In genomic region chr7:26191233-26191973, GRCh38 we compare ENCODE assay signal across 20 cellular contexts. TPM values are rescaled to one million over a fixed set of nuclear protein-coding genes. Genes with fewer than 3 reads are reported as not detected.
DNase-seq lines count a peak whose midpoint lies in the region; ATAC-seq and TF ChIP-seq lines count a peak whose summit lies in the region.
"Had no signal": no experiment of that assay in that cellular context is flagged by ENCODE, and none has a peak within 500 bp of the region (broad histone marks: within the 10 kb centered on the region; RNA-seq: fewer than 3 reads in every experiment).

No MANE protein-coding gene starts in this region.

- intact Hi-C loops in activated naive CD4-positive, alpha-beta T cell treated with anti-CD3 and anti-CD28 coated beads for 36 hours (cut with micrococcal nuclease), result no loop called here

- TF ChIP-seq RAD21 in SK-N-SH (IDR thresholded peaks at IDR 0.05; ENCODE audit: low read length), result no peak

- no peak overlapping the region for H3K9ac ChIP-seq in SK-N-SH

- no peaks in the 10 kb centered on the region for H3K9me3 ChIP-seq in SK-N-SH
- H3K9me3 ChIP-seq: ascending aorta, uterus had no signal

- H3K4me1 ChIP-seq in SK-N-SH (ENCODE audit: control insufficient read depth in 1 of 2, insufficient read depth in 2 of 2, low read depth in 1 of 2, low read length in 1 of 2), result peaks cover 22 to 29% of the 10 kb centered on the region in 2 experiments

- CTCF ChIA-PET in activated naive CD4-positive, alpha-beta T cell treated with anti-CD3 and anti-CD28 coated beads for 36 hours (lab: Charles Lee), result interaction anchor here (0.7 to 2.2 kb wide), 7 partner anchors 9 to 174 kb away, joined by 3 to 18 read pairs (median 5); partner anchors contain the start of gene NFE2L3
- CTCF ChIA-PET in SK-N-SH (lab: Yijun Ruan, JAX), result interaction anchor here (0.9 to 11.3 kb wide), 14 partner anchors 8 to 298 kb away, joined by 3 to 260 read pairs (median 4); partner anchors contain the start of gene NFE2L3

- H3K4me2 ChIP-seq in SK-N-SH, result no peak overlapping the region

- no peaks in the 10 kb centered on the region for H3K9me3 Mint-ChIP-seq in activated naive CD4-positive, alpha-beta T cell treated with anti-CD3 and anti-CD28 coated beads for 36 hours
- no peaks in the 10 kb centered on the region for H3K9me3 Mint-ChIP-seq in central memory CD8-positive, alpha-beta T cell
- H3K9me3 Mint-ChIP-seq in stimulated activated effector memory CD8-positive, alpha-beta T cell treated with anti-CD3 and anti-CD28 coated beads, Interleukin-12 subunit alpha, Interleukin-12 subunit beta, amount 100 ng/mL, for 72 hours, result no peaks in the 10 kb centered on the region
- H3K9me3 Mint-ChIP-seq: activated B cell treated with CpG ODN at 0.5 μM for 24 hours; stimulated activated naive B cell treated with anti-CD40 and anti-IgM and Interleukin-4, amounts not matched to agents 10 μg/mL and 1 μg/mL and 100 μg/mL, for 72 hours had no signal

- peaks cover 98% of the 10 kb centered on the region for H4K20me1 ChIP-seq in SK-N-SH (ENCODE audit: insufficient read depth)

- peaks cover 78% of the 10 kb centered on the region for H3K36me3 Mint-ChIP-seq in activated naive CD4-positive, alpha-beta T cell treated with anti-CD3 and anti-CD28 coated beads for 36 hours (ENCODE audit: low read depth)
- H3K36me3 Mint-ChIP-seq in central memory CD8-positive, alpha-beta T cell (ENCODE audit: insufficient read depth), result peaks cover 96% of the 10 kb centered on the region
- peaks cover 100% of the 10 kb centered on the region for H3K36me3 Mint-ChIP-seq in stimulated activated effector memory CD8-positive, alpha-beta T cell treated with anti-CD3 and anti-CD28 coated beads, Interleukin-12 subunit alpha, Interleukin-12 subunit beta, amount 100 ng/mL, for 72 hours

- POLR2A ChIA-PET in SK-N-SH (lab: Yijun Ruan, JAX), result interaction anchor here (1.0 to 2.5 kb wide), 3 partner anchors 9 to 13 kb away, joined by 4 to 15 read pairs (median 6); partner anchors contain the start of genes CBX3 and HNRNPA2B1

- no peaks in the 10 kb centered on the region for H3K27me3 Mint-ChIP-seq in activated naive CD4-positive, alpha-beta T cell treated with anti-CD3 and anti-CD28 coated beads for 36 hours (ENCODE audit: low read depth)
- H3K27me3 Mint-ChIP-seq in central memory CD8-positive, alpha-beta T cell, result no peaks in the 10 kb centered on the region
- H3K27me3 Mint-ChIP-seq: activated B cell treated with CpG ODN at 0.5 μM for 24 hours; stimulated activated naive B cell treated with anti-CD40 and anti-IgM and Interleukin-4, amounts not matched to agents 10 μg/mL and 1 μg/mL and 100 μg/mL, for 72 hours had no signal

- DNase-seq in activated naive CD4-positive, alpha-beta T cell treated with anti-CD3 and anti-CD28 coated beads for 36 hours, result no peak
- DNase-seq in activated naive CD4-positive, alpha-beta T cell treated with Interleukin-2 at 50 U/mL for 16 hours, result no peak
- DNase-seq in SK-N-SH, result no peak
- no peak for DNase-seq in central memory CD8-positive, alpha-beta T cell (ENCODE audit: low spot score in 2 of 2)
- DNase-seq in stimulated activated effector memory CD8-positive, alpha-beta T cell treated with anti-CD3 and anti-CD28 coated beads, Interleukin-12 subunit alpha, Interleukin-12 subunit beta, amount 100 ng/mL, for 72 hours (ENCODE audit: low spot score in 2 of 2), result no peak
- DNase-seq in stimulated activated naive CD4-positive, alpha-beta T cell treated with Interleukin-2 at 50 U/mL for 16 hours (lab: John Stamatoyannopoulos, UW), result no peak
- no peak for DNase-seq in NCI-H1092 treated with DMSO at 0.1 percent for 48 hours (lab: John Stamatoyannopoulos, UW)
- no peak for DNase-seq in anterior cingulate cortex (lab: John Stamatoyannopoulos, UW)
- DNase-seq: activated B cell treated with CpG ODN at 0.5 μM for 24 hours; COR-L47; cortex of kidney; head of caudate nucleus; IMR-90; NCI-H2107; NCI-H526 treated with DMSO at 0.1 percent for 48 hours; OCI-M1; stimulated activated naive B cell treated with anti-CD40 and anti-IgM and Interleukin-4, amounts not matched to agents 10 μg/mL and 1 μg/mL and 100 μg/mL, for 72 hours; SW 1271; uterus had no signal

- H3K4me3 ChIP-seq in SK-N-SH (ENCODE audit: low read depth in 2 of 2, low read length in 1 of 2), result no peak overlapping the region
- H3K4me3 ChIP-seq: ascending aorta, uterus had no signal

- WGBS in SK-N-SH (ENCODE audit: low lambda C conversion rate), result 91% methylated on average over 7 of the region's 7 CpGs

- no peak for TF ChIP-seq EP300 in SK-N-SH (IDR thresholded peaks at IDR 0.05; ENCODE audit: borderline replicate concordance in 1 of 2, low read depth in 1 of 2, low read length in 1 of 2)

- TF ChIP-seq CTCF in SK-N-SH (IDR thresholded peaks at IDR 0.05), result no peak

- ATAC-seq in central memory CD8-positive, alpha-beta T cell (replicated peaks; ENCODE audit: extremely low read depth, poor library complexity, severe bottlenecking), result no peak
- ATAC-seq in stimulated activated effector memory CD8-positive, alpha-beta T cell treated with anti-CD3 and anti-CD28 coated beads, Interleukin-12 subunit alpha, Interleukin-12 subunit beta, amount 100 ng/mL, for 72 hours, result no peak
- ATAC-seq: stimulated activated naive B cell treated with anti-CD40 and anti-IgM and Interleukin-4, amounts not matched to agents 10 μg/mL and 1 μg/mL and 100 μg/mL, for 72 hours had no signal

- no peak overlapping the region for H2AFZ ChIP-seq in SK-N-SH (ENCODE audit: low read depth)

- H3K27ac Mint-ChIP-seq in activated naive CD4-positive, alpha-beta T cell treated with anti-CD3 and anti-CD28 coated beads for 36 hours, result peak overlapping the region; percentile 36
- peak overlapping the region; percentile 92 for H3K27ac Mint-ChIP-seq in central memory CD8-positive, alpha-beta T cell (ENCODE audit: low read depth)
- peak overlapping the region; percentile 100 for H3K27ac Mint-ChIP-seq in stimulated activated effector memory CD8-positive, alpha-beta T cell treated with anti-CD3 and anti-CD28 coated beads, Interleukin-12 subunit alpha, Interleukin-12 subunit beta, amount 100 ng/mL, for 72 hours

- H3K4me3 Mint-ChIP-seq in activated naive CD4-positive, alpha-beta T cell treated with anti-CD3 and anti-CD28 coated beads for 36 hours, result no peak overlapping the region
- H3K4me3 Mint-ChIP-seq in central memory CD8-positive, alpha-beta T cell, result peak overlapping the region; percentile 100
- peak overlapping the region; percentile 99 for H3K4me3 Mint-ChIP-seq in stimulated activated effector memory CD8-positive, alpha-beta T cell treated with anti-CD3 and anti-CD28 coated beads, Interleukin-12 subunit alpha, Interleukin-12 subunit beta, amount 100 ng/mL, for 72 hours

- H3K4me1 Mint-ChIP-seq in activated naive CD4-positive, alpha-beta T cell treated with anti-CD3 and anti-CD28 coated beads for 36 hours (ENCODE audit: low read depth), result peaks cover 90% of the 10 kb centered on the region
- H3K4me1 Mint-ChIP-seq in central memory CD8-positive, alpha-beta T cell, result peaks cover 88% of the 10 kb centered on the region
- H3K4me1 Mint-ChIP-seq in stimulated activated effector memory CD8-positive, alpha-beta T cell treated with anti-CD3 and anti-CD28 coated beads, Interleukin-12 subunit alpha, Interleukin-12 subunit beta, amount 100 ng/mL, for 72 hours, result peaks cover 84% of the 10 kb centered on the region

- H3K9me2 ChIP-seq in SK-N-SH, result no peaks in the 10 kb centered on the region

- H3K79me2 ChIP-seq in SK-N-SH (ENCODE audit: insufficient read depth), result peaks cover 81% of the 10 kb centered on the region

- peak overlapping the region; percentile 11 to 44; a peak in 2 of 4 replicates for H3K27ac ChIP-seq in SK-N-SH (ENCODE audit: low read depth in 2 of 2, low read length in 1 of 2)
- H3K27ac ChIP-seq: ascending aorta, uterus had no signal

- H3F3A ChIP-seq in SK-N-SH (replicated peaks; ENCODE audit: insufficient read depth), result peaks cover 100% of the 10 kb centered on the region

- peaks cover 90 to 99% of the 10 kb centered on the region in 2 experiments for H3K36me3 ChIP-seq in SK-N-SH (replicated peaks in 1 of 2; ENCODE audit: control insufficient read depth in 1 of 2, insufficient read depth in 2 of 2, low read length in 1 of 2)
- H3K36me3 ChIP-seq: uterus had no signal

- H3K27me3 ChIP-seq in SK-N-SH (ENCODE audit: insufficient read depth), result no peaks in the 10 kb centered on the region
- H3K27me3 ChIP-seq: ascending aorta, uterus had no signal

TF ChIP-seq in SK-N-SH, 30 proteins besides CTCF, POLR2A, EP300 and RAD21 (continues in another document):
- TF ChIP-seq SIN3A (IDR thresholded peaks at IDR 0.05; ENCODE audit: borderline replicate concordance, low read depth, low read length) (no peak), RCOR1 (IDR thresholded peaks at IDR 0.05; ENCODE audit: low read length) (no peak), TCF12 (IDR thresholded peaks at IDR 0.05) (no peak), GATA2 (CRISPR knock-in tag; IDR thresholded peaks at IDR 0.05) (no peak), CHD2 (IDR thresholded peaks at IDR 0.05; ENCODE audit: low read length, partially characterized antibody) (no peak)

RNA-seq across cellular contexts. Expression of gene HNRNPA2B1, which starts 9.1 kb away (rescaled TPM):
- total RNA-seq in activated naive CD4-positive, alpha-beta T cell treated with anti-CD3 and anti-CD28 coated beads for 36 hours, result 100 to 1,000 TPM; 925 to 950 TPM
- 459 and 483 TPM in 2 replicates for polyA plus RNA-seq in SK-N-SH (2012; rRNA removed)
- polyA plus RNA-seq in SK-N-SH (2012; cell fraction: cytosol; rRNA removed), result 594 and 844 TPM in 2 replicates
- polyA plus RNA-seq in SK-N-SH (2012; cell fraction: nucleus; rRNA removed), result 318 and 483 TPM in 2 replicates

RNA-seq across cellular contexts. Expression of gene CBX3, which starts 10.1 kb away (rescaled TPM):
- 100 to 1,000 TPM; 260 to 273 TPM for total RNA-seq in activated naive CD4-positive, alpha-beta T cell treated with anti-CD3 and anti-CD28 coated beads for 36 hours
- 97.0 and 119 TPM in 2 replicates for polyA plus RNA-seq in SK-N-SH (2012; rRNA removed)
- polyA plus RNA-seq in SK-N-SH (2012; cell fraction: cytosol; rRNA removed), result 154 and 237 TPM in 2 replicates
- 109 and 121 TPM in 2 replicates for polyA plus RNA-seq in SK-N-SH (2012; cell fraction: nucleus; rRNA removed)

RNA-seq across cellular contexts. Expression of gene NFE2L3, which starts 39.4 kb away (rescaled TPM):
- total RNA-seq in activated naive CD4-positive, alpha-beta T cell treated with anti-CD3 and anti-CD28 coated beads for 36 hours, result 10 to 100 TPM; 12.5 to 12.9 TPM
- polyA plus RNA-seq in SK-N-SH (2012; rRNA removed), result 36.1 and 50.8 TPM in 2 replicates
- polyA plus RNA-seq in SK-N-SH (2012; cell fraction: cytosol; rRNA removed), result 50.3 and 55.0 TPM in 2 replicates
- polyA plus RNA-seq in SK-N-SH (2012; cell fraction: nucleus; rRNA removed), result 20.3 and 41.3 TPM in 2 replicates

Comparison
In these comparisons a context has a peak if more than half of its experiments do, and no peak if none do; other contexts are left out.
1. H3K27ac Mint-ChIP-seq: peak in every context shown above with its lines; median percentile 100 in stimulated activated effector memory CD8-positive, alpha-beta T cell treated with anti-CD3 and anti-CD28 coated beads, Interleukin-12 subunit alpha, Interleukin-12 subunit beta, amount 100 ng/mL, for 72 hours; 92 in central memory CD8-positive, alpha-beta T cell; 36 in activated naive CD4-positive, alpha-beta T cell treated with anti-CD3 and anti-CD28 coated beads for 36 hours.